In the genomic region with DNA sequence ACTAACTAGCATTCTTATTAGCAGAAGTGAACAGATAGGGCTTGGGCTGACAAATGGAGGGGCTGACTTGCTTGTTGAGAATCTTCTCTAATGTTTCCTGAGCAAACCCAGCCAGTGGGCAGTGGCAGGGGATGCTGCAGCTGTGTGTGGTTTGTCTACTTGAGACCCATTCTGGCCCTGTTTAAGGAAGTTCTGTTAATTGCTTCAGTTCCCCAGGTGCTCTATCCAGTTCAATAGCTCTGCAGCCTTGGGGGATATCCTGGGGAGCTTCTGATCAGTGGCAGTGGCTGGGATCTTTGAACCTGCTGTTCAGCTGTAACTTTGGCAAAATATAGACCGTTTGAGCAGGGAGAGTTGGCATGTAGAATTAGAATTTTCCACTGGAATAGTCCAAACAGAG, we compare ENCODE assay signal across 16 cellular contexts.
"Had no signal": no experiment of that assay in that cellular context is flagged by ENCODE, and none has a peak within 500 bp of the region (broad histone marks: within the 10 kb centered on the region; RNA-seq: fewer than 3 reads in every experiment).

No MANE protein-coding gene starts in this region.

- H3K27ac ChIP-seq: brain microvascular endothelial cell, SJCRH30, SK-N-MC had no signal

- H3K27me3 ChIP-seq: brain microvascular endothelial cell, SJCRH30 had no signal

- ATAC-seq: activated CD4-positive, alpha-beta T cell treated with anti-CD3 and anti-CD28 coated beads for 36 hours; activated CD4-positive, CD25-positive, alpha-beta regulatory T cell treated with anti-CD3 and anti-CD28 coated beads, Interleukin-2, amount 50 U/mL, for 24 hours; activated CD8-positive, alpha-beta T cell treated with anti-CD3 and anti-CD28 coated beads, Interleukin-2, amount 10 ng/mL, durations not matched to agents 7 days and 5 days; activated naive CD8-positive, alpha-beta T cell treated with anti-CD3 and anti-CD28 coated beads, Interleukin-2, amount 50 U/mL, for 24 hours had no signal

- H3K4me3 ChIP-seq: SJCRH30, SK-N-MC had no signal

- H3K4me1 ChIP-seq: SJCRH30 had no signal

- FAIRE-seq: colon, TTC549 had no signal

- H3K9me3 ChIP-seq: SJCRH30 had no signal

- H3K36me3 ChIP-seq: brain microvascular endothelial cell, SJCRH30 had no signal

- DNase-seq: activated CD4-positive, alpha-beta T cell treated with anti-CD3 and anti-CD28 coated beads, Interleukin-2, amount 10 ng/mL, durations not matched to agents 7 days and 5 days; activated CD4-positive, alpha-beta T cell treated with anti-CD3 and anti-CD28 coated beads, Interleukin-2, amount 50 U/mL, for 48 hours; activated CD8-positive, alpha-beta T cell treated with anti-CD3 and anti-CD28 coated beads, Interleukin-2, amount 10 ng/mL, durations not matched to agents 7 days and 5 days; activated gamma-delta T cell treated with Interleukin-2 at 50 U/mL for 16 hours; activated naive CD8-positive, alpha-beta T cell treated with anti-CD3 and anti-CD28 coated beads, Interleukin-2, amount 50 U/mL, for 24 hours; activated T-cell treated with anti-CD3 and anti-CD28 coated beads, Interleukin-2, amount 50 U/mL, for 24 hours; central memory CD4-positive, alpha-beta T cell; NCI-H1417 treated with DMSO at 0.1 percent for 48 hours; Right ventricle myocardium superior had no signal
